8 cellular contexts compared by ENCODE assay signal in the genomic region with DNA sequence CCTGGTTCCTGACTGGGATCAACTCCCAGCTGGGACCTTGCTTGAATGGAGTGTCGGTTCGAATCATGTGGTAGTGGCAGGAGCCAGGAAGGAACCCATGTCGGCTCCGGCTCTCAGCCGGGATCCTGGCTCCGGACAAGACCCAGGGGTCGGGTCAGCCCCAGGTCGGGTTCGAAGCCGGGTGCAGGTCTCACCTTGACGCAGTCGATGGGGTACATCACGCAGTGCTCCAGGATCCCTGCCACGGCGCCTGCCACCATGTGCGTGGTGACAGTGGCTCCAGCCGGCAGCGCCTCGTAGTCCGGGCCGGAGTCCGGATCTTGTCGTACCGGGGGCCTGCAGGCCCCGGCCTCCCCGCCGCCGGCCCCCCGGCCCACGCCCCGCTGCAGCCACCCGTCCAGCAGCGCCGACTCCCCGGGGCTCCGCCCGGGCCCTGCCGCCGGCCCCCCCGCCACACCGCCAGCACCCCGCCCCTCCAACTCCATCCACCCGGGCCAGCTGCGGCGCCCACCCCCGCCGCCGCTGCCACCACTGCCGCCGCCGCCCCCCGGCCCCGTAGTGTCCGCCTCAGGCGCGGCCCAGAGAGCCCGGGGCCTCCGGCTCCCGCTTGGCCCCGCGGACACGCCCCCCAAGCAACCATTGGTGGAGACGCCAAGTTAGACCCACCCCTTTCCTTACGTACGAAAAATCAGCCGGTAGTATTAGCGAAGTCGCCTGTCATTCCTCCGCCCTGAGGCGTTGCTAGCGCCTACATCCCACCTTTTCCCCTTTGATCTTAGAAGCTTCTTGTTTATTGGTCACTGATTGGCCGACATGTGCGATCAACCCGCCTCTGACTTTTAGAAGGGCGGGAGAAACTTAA.
A peak's percentile ranks its signal among the peaks of the same experiment; 100 is the strongest.
DNase-seq lines count a peak whose midpoint lies in the region; ATAC-seq and TF ChIP-seq lines count a peak whose summit lies in the region.

A gene with protein sequence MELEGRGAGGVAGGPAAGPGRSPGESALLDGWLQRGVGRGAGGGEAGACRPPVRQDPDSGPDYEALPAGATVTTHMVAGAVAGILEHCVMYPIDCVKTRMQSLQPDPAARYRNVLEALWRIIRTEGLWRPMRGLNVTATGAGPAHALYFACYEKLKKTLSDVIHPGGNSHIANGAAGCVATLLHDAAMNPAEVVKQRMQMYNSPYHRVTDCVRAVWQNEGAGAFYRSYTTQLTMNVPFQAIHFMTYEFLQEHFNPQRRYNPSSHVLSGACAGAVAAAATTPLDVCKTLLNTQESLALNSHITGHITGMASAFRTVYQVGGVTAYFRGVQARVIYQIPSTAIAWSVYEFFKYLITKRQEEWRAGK (minus strand): TSS at position 589 of the 862 bp plus-strand sequence. CDS start 104 bp downstream, at position 485.

- H3K9me3 ChIP-seq in WERI-Rb-1 (ENCODE audit: severe bottlenecking), result no peaks in the 10 kb centered on the region

- peak within 1 kb of the TSS; percentile 90 for H3K4me3 ChIP-seq in WERI-Rb-1 (ENCODE audit: low read depth, low read length)
- H3K4me3 ChIP-seq in cardiac fibroblast (replicated peaks in 1 of 2; ENCODE audit: low read depth in 2 of 2, low read length in 2 of 2), result peak within 1 kb of the TSS; percentile 89 to 96
- H3K4me3 ChIP-seq in skin epidermis, result peak within 1 kb of the TSS; percentile 47 to 98 (median 78)

- peak; percentile 95 for DNase-seq in GM10248 (ENCODE audit: extremely low spot score)
- peak; percentile 98 for DNase-seq in NCI-H2171 treated with DMSO at 0.1 percent for 48 hours (lab: John Stamatoyannopoulos, UW)
- peak; percentile 97 for DNase-seq in WERI-Rb-1
- DNase-seq in cardiac fibroblast (ENCODE audit: low read depth in 2 of 2), result peak; percentile 100
- peak; percentile 94 for DNase-seq in iPS-NIHi7 (ENCODE audit: extremely low spot score)
- no peak for DNase-seq in NCI-H1048 (lab: John Stamatoyannopoulos, UW)

- peak; percentile 82 for ATAC-seq in HG03060 (IDR thresholded peaks at IDR 0.05; ENCODE audit: low read depth, unreplicated experiment)

- POLR2A ChIA-PET in GM10248 (lab: Yijun Ruan, JAX), result interaction anchor here (1.0 to 1.5 kb wide), 2 partner anchors 39 kb away, joined by 4 read pairs; a partner anchor contains a TSS

- H3K36me3 ChIP-seq in WERI-Rb-1, result peaks cover 6% of the 10 kb centered on the region

- H3K27ac ChIP-seq in WERI-Rb-1 (peak within 1 kb of the TSS; percentile 97), skin epidermis (peak within 1 kb of the TSS; percentile 84 to 99 (median 97))

- TF ChIP-seq CTCF in GM10248 (IDR thresholded peaks at IDR 0.05; ENCODE audit: control extremely low read depth, extremely low read depth, low read depth, missing control alignments) (no peak), WERI-Rb-1 (IDR thresholded peaks at IDR 0.05; ENCODE audit: low read depth, low read length) (no peak), cardiac fibroblast (IDR thresholded peaks at IDR 0.05; ENCODE audit: low read depth, low read length) (no peak)

- H3K27me3 ChIP-seq in WERI-Rb-1 (ENCODE audit: insufficient read depth, low read depth, severe bottlenecking), result no peaks in the 10 kb centered on the region

- CTCF ChIA-PET in GM10248 (lab: Yijun Ruan, JAX), result interaction anchor here (0.7 to 3.8 kb wide), 2 partner anchors 9 to 11 kb away, joined by 6 to 11 read pairs; no protein-coding TSS in a partner anchor
